Comparison of ENCODE assay signal across 30 cellular contexts in genomic region chr10:1215862-1216575, GRCh38.
"Had no signal": no experiment of that assay in that cellular context is flagged by ENCODE, and none has a peak within 500 bp of the region (broad histone marks: within the 10 kb centered on the region; RNA-seq: fewer than 3 reads in every experiment).

No MANE protein-coding gene starts in this region.

- H3K27ac ChIP-seq: brain microvascular endothelial cell, cardiac muscle cell, Peyer's patch, SJSA1 had no signal

- H3K9me3 Mint-ChIP-seq: activated CD4-positive, alpha-beta memory T cell treated with anti-CD3 and anti-CD28 coated beads for 36 hours; central memory CD8-positive, alpha-beta T cell; T-helper 1 cell treated with Interleukin-12 subunit alpha and Interleukin-12 subunit beta and Interleukin-4 antibody, amounts not matched to agents 30 μg/mL and 1 μg/mL, for 36 hours; T-helper 2 cell treated with Interferon-gamma antibody and Interleukin-4, amounts not matched to agents 5 μg/mL and 100 μg/mL, for 36 hours had no signal

- H3K4me2 ChIP-seq: SK-N-SH had no signal

- H3K9ac ChIP-seq: SK-N-SH had no signal

- H3K27me3 ChIP-seq: brain microvascular endothelial cell, cardiac muscle cell, Peyer's patch, SJSA1 had no signal

- H3K27ac Mint-ChIP-seq: activated CD4-positive, alpha-beta memory T cell treated with anti-CD3 and anti-CD28 coated beads for 36 hours; activated naive CD8-positive, alpha-beta T cell treated with anti-CD3 and anti-CD28 coated beads for 36 hours; T-helper 1 cell treated with Interleukin-12 subunit alpha and Interleukin-12 subunit beta and Interleukin-4 antibody, amounts not matched to agents 30 μg/mL and 1 μg/mL, for 36 hours; T-helper 2 cell treated with Interferon-gamma antibody and Interleukin-4, amounts not matched to agents 5 μg/mL and 100 μg/mL, for 36 hours had no signal

- DNase-seq: activated CD4-positive, alpha-beta memory T cell treated with anti-CD3 and anti-CD28 coated beads for 36 hours; activated CD4-positive, alpha-beta T cell treated with anti-CD3 and anti-CD28 coated beads, Interleukin-2, amount 50 U/mL, for 1 hour; activated effector memory CD4-positive, alpha-beta T cell treated with Interleukin-2 at 50 U/mL for 16 hours; activated naive CD4-positive, alpha-beta T cell treated with anti-CD3 and anti-CD28 coated beads, Interleukin-2, amount 50 U/mL, for 16 hours; activated naive CD8-positive, alpha-beta T cell treated with anti-CD3 and anti-CD28 coated beads for 36 hours; activated T-cell treated with anti-CD3 and anti-CD28 coated beads, Interleukin-2, amount 50 U/mL, for 48 hours; amniotic stem cell; aorta; brain microvascular endothelial cell; Karpas-422; KBM-7; NCI-H1105; NCI-H1417 treated with DMSO at 0.1 percent for 48 hours; NCI-H1930; NCI-H2081 treated with DMSO at 0.1 percent for 48 hours; NCI-H226; NCI-H510A; NCI-H526; NCI-H748 treated with DMSO at 0.1 percent for 48 hours; NK-92 treated with Interleukin-12 subunit alpha and Interleukin-12 subunit beta, amount 100 ng/mL, for 24 hours; PC-3; RPMI8226; SHP77 treated with DMSO at 0.1 percent for 48 hours; SK-N-SH had no signal

- H3K4me3 ChIP-seq: cardiac muscle cell, Peyer's patch, SJSA1 had no signal

- H3K4me1 Mint-ChIP-seq: activated naive CD8-positive, alpha-beta T cell treated with anti-CD3 and anti-CD28 coated beads for 36 hours; central memory CD8-positive, alpha-beta T cell had no signal

- H3K36me3 Mint-ChIP-seq: activated CD4-positive, alpha-beta memory T cell treated with anti-CD3 and anti-CD28 coated beads for 36 hours; activated naive CD8-positive, alpha-beta T cell treated with anti-CD3 and anti-CD28 coated beads for 36 hours had no signal

- H3K4me1 ChIP-seq: Peyer's patch, SJSA1 had no signal

- H3K4me3 Mint-ChIP-seq: activated CD4-positive, alpha-beta memory T cell treated with anti-CD3 and anti-CD28 coated beads for 36 hours; activated naive CD8-positive, alpha-beta T cell treated with anti-CD3 and anti-CD28 coated beads for 36 hours; central memory CD8-positive, alpha-beta T cell; T-helper 1 cell treated with Interleukin-12 subunit alpha and Interleukin-12 subunit beta and Interleukin-4 antibody, amounts not matched to agents 30 μg/mL and 1 μg/mL, for 36 hours; T-helper 2 cell treated with Interferon-gamma antibody and Interleukin-4, amounts not matched to agents 5 μg/mL and 100 μg/mL, for 36 hours had no signal

- H3K9me3 ChIP-seq: Peyer's patch, SK-N-SH had no signal

- H3K36me3 ChIP-seq: brain microvascular endothelial cell, cardiac muscle cell, Peyer's patch, SJSA1 had no signal

- H3K27me3 Mint-ChIP-seq: activated CD4-positive, alpha-beta memory T cell treated with anti-CD3 and anti-CD28 coated beads for 36 hours; activated naive CD8-positive, alpha-beta T cell treated with anti-CD3 and anti-CD28 coated beads for 36 hours; central memory CD8-positive, alpha-beta T cell had no signal
